ENCODE assay signal across 1 cellular context in genomic region chr15:45829336-45830153, GRCh38.
TF ChIP-seq lines count a peak whose summit lies in the region.

No MANE protein-coding gene starts in this region.

TF ChIP-seq in WTC11, 78 proteins besides CTCF, POLR2A, EP300 and RAD21 (continued from another document):
- TF ChIP-seq AFF4 (CRISPR knock-in tag; IDR thresholded peaks at IDR 0.05; ENCODE audit: borderline replicate concordance) (no peak), NR2C2 (CRISPR knock-in tag; IDR thresholded peaks at IDR 0.05) (no peak), EMX1 (CRISPR knock-in tag; IDR thresholded peaks at IDR 0.05) (no peak), GRHL2 (CRISPR knock-in tag; IDR thresholded peaks at IDR 0.05; ENCODE audit: insufficient replicate concordance, severe bottlenecking) (no peak), AR (CRISPR knock-in tag; IDR thresholded peaks at IDR 0.05) (no peak)
